ENCODE assay signal across 8 cellular contexts in the genomic region with DNA sequence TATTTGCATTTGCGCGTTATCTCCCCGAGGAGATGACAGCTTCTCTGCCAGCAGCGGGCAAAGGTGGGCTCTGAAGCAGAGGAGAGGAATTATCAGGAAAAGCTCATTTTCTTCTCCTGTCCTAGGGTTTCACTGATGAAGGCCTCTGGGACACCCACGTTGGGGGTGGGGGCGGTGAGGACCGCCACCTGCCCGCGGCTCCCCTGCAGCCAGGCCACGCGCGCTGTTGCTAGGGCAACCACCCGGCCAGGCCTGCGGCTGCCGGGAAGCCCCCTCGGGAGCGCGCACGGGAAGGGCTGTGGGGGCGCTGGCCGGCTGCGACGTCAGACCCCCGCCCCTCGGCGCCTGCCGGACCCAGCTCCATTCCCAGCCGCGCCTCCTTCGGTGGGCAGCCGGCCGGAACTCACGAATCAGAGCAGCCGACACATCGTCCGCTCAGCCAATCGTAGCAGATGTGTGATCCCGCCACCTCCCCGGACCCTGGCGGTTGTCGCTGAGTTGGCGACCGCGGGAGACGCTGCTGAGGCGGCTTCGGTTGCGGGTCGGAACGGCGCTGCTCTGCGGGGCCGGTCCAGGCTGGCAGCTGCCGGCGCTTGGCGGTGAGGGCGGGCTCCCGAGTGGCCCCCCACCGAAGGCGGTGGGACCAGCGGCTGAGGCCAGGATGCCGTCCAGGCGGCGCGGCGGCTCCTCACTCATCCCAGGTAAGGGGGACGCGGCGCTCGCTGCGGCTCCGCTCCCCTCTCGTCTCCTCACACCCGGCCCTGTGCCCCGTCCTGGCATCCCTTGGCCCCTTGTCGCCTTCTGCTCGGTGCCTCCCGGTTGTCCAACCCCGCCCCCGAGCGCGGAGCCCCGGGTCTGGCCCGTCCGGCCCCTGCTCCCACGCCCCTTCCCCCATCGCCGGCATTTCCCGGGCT. TPM values are rescaled to one million over a fixed set of nuclear protein-coding genes. Genes with fewer than 3 reads are reported as not detected.
DNase-seq lines count a peak whose midpoint lies in the region; ATAC-seq and TF ChIP-seq lines count a peak whose summit lies in the region.

A gene (plus strand): TSS at position 513 of the 914 bp plus-strand sequence. CDS start 35,092 bp downstream, outside the sequence.

- DNase-seq in D341Med (ENCODE audit: low spot score) (peak; percentile 100), activated T-cell treated with anti-CD3 and anti-CD28 coated beads for 48 hours (ENCODE audit: low read depth) (peak; percentile 77), epithelial cell of prostate (ENCODE audit: low read depth, low spot score) (no peak), mucosa of descending colon (peak; percentile 74 to 87 (median 86))
- peak; percentile 53 to 64 for DNase-seq in stimulated activated CD8-positive, alpha-beta memory T cell treated with anti-CD3 and anti-CD28 coated beads, Interleukin-4, amount 100 ng/mL, for 1 hour (ENCODE audit: low read depth in 2 of 2, low spot score in 1 of 2)

- TF ChIP-seq CTCF in OCI-LY1 (IDR thresholded peaks at IDR 0.05; ENCODE audit: low read length) (peak; percentile 70), mucosa of descending colon (IDR thresholded peaks at IDR 0.05) (peak; percentile 49)

- H3K4me3 ChIP-seq in HUES6 (ENCODE audit: low read depth, low read length) (peak within 1 kb of the TSS; percentile 98), OCI-LY1 (ENCODE audit: low read depth, low read length, poor library complexity, severe bottlenecking) (peak within 1 kb of the TSS; percentile 73), mucosa of descending colon (peak within 1 kb of the TSS; percentile 70)

- H3K36me3 ChIP-seq in HUES6 (ENCODE audit: control insufficient read depth, insufficient read depth, low read length) (no peaks in the 10 kb centered on the region), OCI-LY1 (ENCODE audit: insufficient read depth, low read length) (no peaks in the 10 kb centered on the region), mucosa of descending colon (ENCODE audit: low read depth) (no peaks in the 10 kb centered on the region)

- peak within 1 kb of the TSS; percentile 74 for H3K4me2 ChIP-seq in OCI-LY1 (ENCODE audit: low read length)

- ATAC-seq in GM21423 (IDR thresholded peaks at IDR 0.05; ENCODE audit: unreplicated experiment) (peak; percentile 88), mucosa of descending colon (peak; percentile 96)

- H3K27ac ChIP-seq in HUES6 (ENCODE audit: low read depth, low read length) (no peak within 1 kb of the TSS; the same call in 1 of the 2 replicates), OCI-LY1 (ENCODE audit: low read depth, low read length, poor library complexity, severe bottlenecking) (no peak within 1 kb of the TSS), epithelial cell of prostate (peak within 1 kb of the TSS; percentile 15)

- H3K9ac ChIP-seq in HUES6 (ENCODE audit: low read length) (peak within 1 kb of the TSS; percentile 85), OCI-LY1 (ENCODE audit: low read length) (peak within 1 kb of the TSS; percentile 63)

- no peaks in the 10 kb centered on the region for H4K20me1 ChIP-seq in OCI-LY1 (ENCODE audit: insufficient read depth, low read length)

- H3K79me2 ChIP-seq in OCI-LY1 (ENCODE audit: insufficient read depth, low read length): no peaks in the 10 kb centered on the region

- intact Hi-C loops in mucosa of descending colon (cut with DNase I, micrococcal nuclease): no loop called here

- no peaks in the 10 kb centered on the region for H3F3A ChIP-seq in OCI-LY1 (ENCODE audit: insufficient read depth, low read length)

- no peaks in the 10 kb centered on the region for H3K9me3 ChIP-seq in HUES6 (ENCODE audit: control insufficient read depth, insufficient read depth, low read depth, low read length)
- no peaks in the 10 kb centered on the region for H3K9me3 ChIP-seq in OCI-LY1 (ENCODE audit: low read length)
- H3K9me3 ChIP-seq in mucosa of descending colon: no peaks in the 10 kb centered on the region

- peak within 1 kb of the TSS; percentile 9 for H2AFZ ChIP-seq in OCI-LY1 (ENCODE audit: low read length)

- H3K27me3 ChIP-seq in HUES6 (ENCODE audit: control insufficient read depth, insufficient read depth, low read length) (no peaks in the 10 kb centered on the region), OCI-LY1 (ENCODE audit: insufficient read depth, low read length) (0 out of 2 replicates have a peak, but pooled peaks cover 6% of the 10 kb centered on the region)

- H3K9me2 ChIP-seq in OCI-LY1 (ENCODE audit: low read depth, low read length): no peaks in the 10 kb centered on the region

- H3K4me1 ChIP-seq in HUES6 (ENCODE audit: control insufficient read depth, insufficient read depth, low read length) (no peaks in the 10 kb centered on the region; the same call in 1 of the 2 replicates), OCI-LY1 (ENCODE audit: insufficient read depth, low read length, severe bottlenecking) (peaks cover 21% of the 10 kb centered on the region), mucosa of descending colon (ENCODE audit: low read depth) (peaks cover 3% of the 10 kb centered on the region)

RNA-seq across cellular contexts. Expression of the gene that starts here (rescaled TPM):
- 10 to 100 TPM in 1 of 3 donors, 1 to 10 TPM in 2; 3.5 to 15.0 (median 8.5) TPM for total RNA-seq in mucosa of descending colon
